Comparison of ENCODE assay signal across 1 cellular context in the genomic region with DNA sequence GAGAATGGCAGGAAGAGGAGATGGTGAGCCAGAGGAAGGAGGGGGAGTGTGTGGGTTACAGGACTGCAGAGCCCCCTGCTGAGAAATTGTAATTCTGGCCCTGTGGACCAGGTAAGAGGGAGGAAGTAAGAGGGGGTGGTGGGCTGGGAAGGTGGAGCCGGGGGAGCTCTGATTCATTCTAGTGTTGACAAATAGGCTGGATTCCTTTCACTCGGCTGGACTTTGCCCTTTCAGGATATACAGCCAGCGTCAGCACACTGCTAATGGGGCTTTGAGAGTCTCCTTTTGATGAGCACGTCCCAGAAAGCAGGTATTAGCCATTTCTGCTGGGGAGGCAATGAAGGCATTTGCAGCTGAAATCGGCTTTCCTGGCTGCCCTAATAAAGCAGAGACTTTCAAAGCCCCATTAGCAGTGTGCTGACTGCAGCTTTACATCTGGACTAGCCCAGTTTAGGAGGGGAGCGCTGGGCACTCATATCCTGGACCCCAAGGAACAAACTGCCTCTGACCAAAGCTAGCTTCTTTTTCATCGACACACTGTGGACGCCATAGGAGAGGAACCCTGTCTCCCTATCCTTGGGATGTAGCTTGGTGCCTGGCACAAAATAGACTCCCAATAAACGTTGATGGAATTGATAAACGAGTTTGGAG.
TF ChIP-seq lines count a peak whose summit lies in the region.

No MANE protein-coding gene starts in this region.

TF ChIP-seq in GM23338, 12 proteins besides CTCF, POLR2A, EP300 and RAD21:
- TF ChIP-seq, protein P1, sequence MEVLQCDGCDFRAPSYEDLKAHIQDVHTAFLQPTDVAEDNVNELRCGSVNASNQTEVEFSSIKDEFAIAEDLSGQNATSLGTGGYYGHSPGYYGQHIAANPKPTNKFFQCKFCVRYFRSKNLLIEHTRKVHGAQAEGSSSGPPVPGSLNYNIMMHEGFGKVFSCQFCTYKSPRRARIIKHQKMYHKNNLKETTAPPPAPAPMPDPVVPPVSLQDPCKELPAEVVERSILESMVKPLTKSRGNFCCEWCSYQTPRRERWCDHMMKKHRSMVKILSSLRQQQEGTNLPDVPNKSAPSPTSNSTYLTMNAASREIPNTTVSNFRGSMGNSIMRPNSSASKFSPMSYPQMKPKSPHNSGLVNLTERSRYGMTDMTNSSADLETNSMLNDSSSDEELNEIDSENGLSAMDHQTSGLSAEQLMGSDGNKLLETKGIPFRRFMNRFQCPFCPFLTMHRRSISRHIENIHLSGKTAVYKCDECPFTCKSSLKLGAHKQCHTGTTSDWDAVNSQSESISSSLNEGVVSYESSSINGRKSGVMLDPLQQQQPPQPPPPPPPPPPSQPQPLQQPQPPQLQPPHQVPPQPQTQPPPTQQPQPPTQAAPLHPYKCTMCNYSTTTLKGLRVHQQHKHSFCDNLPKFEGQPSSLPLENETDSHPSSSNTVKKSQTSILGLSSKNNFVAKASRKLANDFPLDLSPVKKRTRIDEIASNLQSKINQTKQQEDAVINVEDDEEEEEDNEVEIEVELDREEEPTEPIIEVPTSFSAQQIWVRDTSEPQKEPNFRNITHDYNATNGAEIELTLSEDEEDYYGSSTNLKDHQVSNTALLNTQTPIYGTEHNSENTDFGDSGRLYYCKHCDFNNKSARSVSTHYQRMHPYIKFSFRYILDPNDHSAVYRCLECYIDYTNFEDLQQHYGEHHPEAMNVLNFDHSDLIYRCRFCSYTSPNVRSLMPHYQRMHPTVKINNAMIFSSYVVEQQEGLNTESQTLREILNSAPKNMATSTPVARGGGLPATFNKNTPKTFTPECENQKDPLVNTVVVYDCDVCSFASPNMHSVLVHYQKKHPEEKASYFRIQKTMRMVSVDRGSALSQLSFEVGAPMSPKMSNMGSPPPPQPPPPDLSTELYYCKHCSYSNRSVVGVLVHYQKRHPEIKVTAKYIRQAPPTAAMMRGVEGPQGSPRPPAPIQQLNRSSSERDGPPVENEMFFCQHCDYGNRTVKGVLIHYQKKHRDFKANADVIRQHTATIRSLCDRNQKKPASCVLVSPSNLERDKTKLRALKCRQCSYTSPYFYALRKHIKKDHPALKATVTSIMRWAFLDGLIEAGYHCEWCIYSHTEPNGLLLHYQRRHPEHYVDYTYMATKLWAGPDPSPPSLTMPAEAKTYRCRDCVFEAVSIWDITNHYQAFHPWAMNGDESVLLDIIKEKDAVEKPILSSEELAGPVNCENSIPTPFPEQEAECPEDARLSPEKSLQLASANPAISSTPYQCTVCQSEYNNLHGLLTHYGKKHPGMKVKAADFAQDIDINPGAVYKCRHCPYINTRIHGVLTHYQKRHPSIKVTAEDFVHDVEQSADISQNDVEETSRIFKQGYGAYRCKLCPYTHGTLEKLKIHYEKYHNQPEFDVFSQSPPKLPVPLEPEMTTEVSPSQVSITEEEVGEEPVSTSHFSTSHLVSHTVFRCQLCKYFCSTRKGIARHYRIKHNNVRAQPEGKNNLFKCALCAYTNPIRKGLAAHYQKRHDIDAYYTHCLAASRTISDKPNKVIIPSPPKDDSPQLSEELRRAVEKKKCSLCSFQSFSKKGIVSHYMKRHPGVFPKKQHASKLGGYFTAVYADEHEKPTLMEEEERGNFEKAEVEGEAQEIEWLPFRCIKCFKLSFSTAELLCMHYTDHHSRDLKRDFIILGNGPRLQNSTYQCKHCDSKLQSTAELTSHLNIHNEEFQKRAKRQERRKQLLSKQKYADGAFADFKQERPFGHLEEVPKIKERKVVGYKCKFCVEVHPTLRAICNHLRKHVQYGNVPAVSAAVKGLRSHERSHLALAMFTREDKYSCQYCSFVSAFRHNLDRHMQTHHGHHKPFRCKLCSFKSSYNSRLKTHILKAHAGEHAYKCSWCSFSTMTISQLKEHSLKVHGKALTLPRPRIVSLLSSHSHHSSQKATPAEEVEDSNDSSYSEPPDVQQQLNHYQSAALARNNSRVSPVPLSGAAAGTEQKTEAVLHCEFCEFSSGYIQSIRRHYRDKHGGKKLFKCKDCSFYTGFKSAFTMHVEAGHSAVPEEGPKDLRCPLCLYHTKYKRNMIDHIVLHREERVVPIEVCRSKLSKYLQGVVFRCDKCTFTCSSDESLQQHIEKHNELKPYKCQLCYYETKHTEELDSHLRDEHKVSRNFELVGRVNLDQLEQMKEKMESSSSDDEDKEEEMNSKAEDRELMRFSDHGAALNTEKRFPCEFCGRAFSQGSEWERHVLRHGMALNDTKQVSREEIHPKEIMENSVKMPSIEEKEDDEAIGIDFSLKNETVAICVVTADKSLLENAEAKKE (CRISPR knock-in tag; IDR thresholded peaks at IDR 0.05), result peak; percentile 71
- 0 out of 2 replicates have a peak, but pooled peaks have one; percentile 39 for TF ChIP-seq CREB1 (CRISPR knock-in tag; IDR thresholded peaks at IDR 0.05; ENCODE audit: low read depth)
- TF ChIP-seq NANOG (IDR thresholded peaks at IDR 0.05; ENCODE audit: borderline replicate concordance), result no peak
